23 cellular contexts compared by ENCODE assay signal in genomic region chr5:174692381-174692780, GRCh38. TPM values are rescaled to one million over a fixed set of nuclear protein-coding genes. Genes with fewer than 3 reads are reported as not detected.
DNase-seq lines count a peak whose midpoint lies in the region; ATAC-seq, FAIRE-seq and TF ChIP-seq lines count a peak whose summit lies in the region.
"Had no signal": no experiment of that assay in that cellular context is flagged by ENCODE, and none has a peak within 500 bp of the region (broad histone marks: within the 10 kb centered on the region; RNA-seq: fewer than 3 reads in every experiment).

No MANE protein-coding gene starts in this region.

- H3K4me1 Mint-ChIP-seq in astrocyte (ENCODE audit: low read depth, unreplicated experiment), result peaks cover 1% of the 10 kb centered on the region
- peaks cover 0 to 20% (median 9%) of the 10 kb centered on the region in 7 donors for H3K4me1 Mint-ChIP-seq in naive thymus-derived CD4-positive, alpha-beta T cell
- H3K4me1 Mint-ChIP-seq: activated CD4-positive, alpha-beta memory T cell treated with anti-CD3 and anti-CD28 coated beads, Interleukin-2, amount 10 ng/mL, durations not matched to agents 7 days and 5 days had no signal

- no peak for ATAC-seq in HepG2
- no peak for ATAC-seq in right lobe of liver
- no peak for ATAC-seq in naive thymus-derived CD4-positive, alpha-beta T cell
- no peak for ATAC-seq in GM21576 (IDR thresholded peaks at IDR 0.05; ENCODE audit: unreplicated experiment)
- ATAC-seq: lower lobe of right lung, right cardiac atrium had no signal

- H3K9me3 Mint-ChIP-seq in astrocyte (ENCODE audit: unreplicated experiment), result no peaks in the 10 kb centered on the region
- H3K9me3 Mint-ChIP-seq in naive thymus-derived CD4-positive, alpha-beta T cell, result peaks cover 0 to 1% (median 0%) of the 10 kb centered on the region in 11 donors
- H3K9me3 Mint-ChIP-seq: activated CD4-positive, alpha-beta memory T cell treated with anti-CD3 and anti-CD28 coated beads, Interleukin-2, amount 10 ng/mL, durations not matched to agents 7 days and 5 days had no signal

- 15% methylated on average over 12 of the region's 12 CpGs for WGBS in HepG2 (ENCODE audit: low lambda C conversion rate)
- WGBS in right lobe of liver (ENCODE audit: insufficient coverage, low coverage, low lambda C conversion rate, missing lambda C conversion rate), result 9% methylated on average over 12 of the region's 12 CpGs

- intact Hi-C loops in HepG2 (cut with micrococcal nuclease; ENCODE audit: unreplicated experiment), result no loop called here
- intact Hi-C loops in right lobe of liver (cut with DNase I), result no loop called here
- intact Hi-C loops in naive thymus-derived CD4-positive, alpha-beta T cell (cut with micrococcal nuclease), result no loop called here

- H3K79me2 ChIP-seq in HepG2 (ENCODE audit: insufficient read depth, low read length) (no peaks in the 10 kb centered on the region), astrocyte (ENCODE audit: insufficient read depth, low read length) (no peaks in the 10 kb centered on the region)

- no peak overlapping the region for H3K4me3 ChIP-seq in HepG2 (replicated peaks in 1 of 3; ENCODE audit: insufficient read depth in 1 of 3, low read depth in 2 of 3, low read length in 3 of 3)
- H3K4me3 ChIP-seq in right lobe of liver, result no peak overlapping the region
- H3K4me3 ChIP-seq in astrocyte (ENCODE audit: insufficient read depth, low read depth, low read length), result no peak overlapping the region
- no peak overlapping the region for H3K4me3 ChIP-seq in naive thymus-derived CD4-positive, alpha-beta T cell (ENCODE audit: low read length)
- H3K4me3 ChIP-seq: lower lobe of right lung, ovary, upper lobe of left lung had no signal

- H3K4me1 ChIP-seq in HepG2 (ENCODE audit: insufficient read depth, low read length) (peaks cover 27% of the 10 kb centered on the region), right lobe of liver (no peaks in the 10 kb centered on the region), astrocyte (ENCODE audit: insufficient read depth, low read length) (no peaks in the 10 kb centered on the region)
- H3K4me1 ChIP-seq in naive thymus-derived CD4-positive, alpha-beta T cell (ENCODE audit: control insufficient read depth in 2 of 2, insufficient read depth in 2 of 2, low read length in 2 of 2), result no peaks in the 10 kb centered on the region
- H3K4me1 ChIP-seq: lower lobe of right lung, upper lobe of left lung had no signal

- CTCF ChIA-PET in HepG2 (lab: Yijun Ruan, JAX; ENCODE audit: low intra/inter-chr PET ratio, low total read pairs), result no interaction called here
- CTCF ChIA-PET in naive thymus-derived CD4-positive, alpha-beta T cell (lab: Charles Lee), result no interaction called here

- FAIRE-seq in HepG2 (lab: Jason Lieb, UNC) (no peak), astrocyte (lab: Jason Lieb, UNC) (no peak)
- FAIRE-seq: GM19239, keratinocyte had no signal

- TF ChIP-seq CTCF in HepG2 (CRISPR knock-in tag; IDR thresholded peaks at IDR 0.05) (no peak), right lobe of liver (IDR thresholded peaks at IDR 0.05) (no peak), astrocyte (IDR thresholded peaks at IDR 0.05; ENCODE audit: insufficient read depth, low read depth, low read length) (no peak)

- no peaks in the 10 kb centered on the region for H3K36me3 Mint-ChIP-seq in astrocyte (ENCODE audit: low read depth, unreplicated experiment)
- H3K36me3 Mint-ChIP-seq in naive thymus-derived CD4-positive, alpha-beta T cell, result no peaks in the 10 kb centered on the region

- TF ChIP-seq EP300 in HepG2 (IDR thresholded peaks at IDR 0.05; ENCODE audit: low read depth in 2 of 2, low read length in 2 of 2), result no peak
- no peak for TF ChIP-seq EP300 in HepG2 (CRISPR knock-in tag; IDR thresholded peaks at IDR 0.05; ENCODE audit: borderline replicate concordance)

- H3K27ac ChIP-seq in HepG2 (ENCODE audit: extremely low read length, insufficient read depth, low read length) (no peak overlapping the region), right lobe of liver (no peak overlapping the region), astrocyte (ENCODE audit: low read depth, low read length) (no peak overlapping the region)
- H3K27ac ChIP-seq in naive thymus-derived CD4-positive, alpha-beta T cell (ENCODE audit: low read depth, low read length), result no peak overlapping the region
- H3K27ac ChIP-seq: dorsolateral prefrontal cortex, lower lobe of right lung, ovary, upper lobe of left lung had no signal

- H4K20me1 ChIP-seq in HepG2 (ENCODE audit: insufficient read depth, low read length), result no peaks in the 10 kb centered on the region
- H4K20me1 ChIP-seq in astrocyte (ENCODE audit: insufficient read depth, low read length), result no peaks in the 10 kb centered on the region

- in situ Hi-C loops in HepG2 (cut with HindIII; ENCODE audit: extremely low pct_ligation_motif_present, low pct_unique_long_range_greater_than_20kb), result no loop called here

- H3K9ac ChIP-seq in HepG2 (ENCODE audit: insufficient read depth, low read depth, low read length) (no peak overlapping the region), astrocyte (ENCODE audit: low read length) (no peak overlapping the region)

- H3K36me3 ChIP-seq in HepG2 (replicated peaks in 1 of 2; ENCODE audit: control insufficient read depth in 1 of 2, insufficient read depth in 2 of 2, low read length in 2 of 2) (no peaks in the 10 kb centered on the region), right lobe of liver (no peaks in the 10 kb centered on the region), astrocyte (ENCODE audit: insufficient read depth, low read length) (no peaks in the 10 kb centered on the region)
- no peaks in the 10 kb centered on the region for H3K36me3 ChIP-seq in naive thymus-derived CD4-positive, alpha-beta T cell (ENCODE audit: control insufficient read depth in 2 of 3, insufficient read depth in 3 of 3, low read length in 3 of 3)
- H3K36me3 ChIP-seq: lower lobe of right lung, ovary, upper lobe of left lung had no signal

- POLR2A ChIA-PET in HepG2 (lab: Yijun Ruan, JAX), result no interaction called here
- POLR2A ChIA-PET in naive thymus-derived CD4-positive, alpha-beta T cell (lab: Charles Lee), result no interaction called here

- no peak overlapping the region for H3K4me3 Mint-ChIP-seq in astrocyte (ENCODE audit: unreplicated experiment)
- H3K4me3 Mint-ChIP-seq in naive thymus-derived CD4-positive, alpha-beta T cell, result peak overlapping the region in 6 of 10 donors; percentile 25 to 58 (median 44)
- H3K4me3 Mint-ChIP-seq: activated CD4-positive, alpha-beta memory T cell treated with anti-CD3 and anti-CD28 coated beads, Interleukin-2, amount 10 ng/mL, durations not matched to agents 7 days and 5 days had no signal

- H3K9me3 ChIP-seq in HepG2 (ENCODE audit: low read length), result no peaks in the 10 kb centered on the region
- no peaks in the 10 kb centered on the region for H3K9me3 ChIP-seq in right lobe of liver
- H3K9me3 ChIP-seq in astrocyte (ENCODE audit: insufficient read depth, low read depth, low read length), result no peaks in the 10 kb centered on the region
- no peaks in the 10 kb centered on the region for H3K9me3 ChIP-seq in naive thymus-derived CD4-positive, alpha-beta T cell (ENCODE audit: control insufficient read depth in 2 of 3, low read length in 3 of 3)
- H3K9me3 ChIP-seq: lower lobe of right lung, ovary, upper lobe of left lung had no signal

- no peak for TF ChIP-seq RAD21 in HepG2 (CRISPR knock-in tag; IDR thresholded peaks at IDR 0.05)

- no peak overlapping the region for H3K27ac Mint-ChIP-seq in astrocyte (ENCODE audit: unreplicated experiment)
- no peak overlapping the region for H3K27ac Mint-ChIP-seq in naive thymus-derived CD4-positive, alpha-beta T cell
- H3K27ac Mint-ChIP-seq: activated CD4-positive, alpha-beta memory T cell treated with anti-CD3 and anti-CD28 coated beads, Interleukin-2, amount 10 ng/mL, durations not matched to agents 7 days and 5 days had no signal

- 0 out of 2 replicates have a peak overlapping the region, but pooled peaks have one; percentile 27 for H3K4me2 ChIP-seq in HepG2 (ENCODE audit: low read depth, low read length)
- H3K4me2 ChIP-seq in astrocyte (ENCODE audit: low read length), result peak overlapping the region; percentile 63

- H2AFZ ChIP-seq in HepG2 (ENCODE audit: low read length) (no peak overlapping the region), astrocyte (ENCODE audit: low read depth, low read length) (no peak overlapping the region)

- peaks cover 0 to 37% of the 10 kb centered on the region in 2 experiments for H3K27me3 ChIP-seq in HepG2 (ENCODE audit: control insufficient read depth in 1 of 2, insufficient read depth in 2 of 2, low read length in 2 of 2)
- H3K27me3 ChIP-seq in right lobe of liver, result peaks cover 0 to 5% of the 10 kb centered on the region in 2 donors
- H3K27me3 ChIP-seq in astrocyte (ENCODE audit: insufficient read depth, low read length), result peaks cover 53% of the 10 kb centered on the region
- H3K27me3 ChIP-seq in naive thymus-derived CD4-positive, alpha-beta T cell (ENCODE audit: control insufficient read depth in 2 of 2, insufficient read depth in 2 of 2, low read length in 2 of 2), result peaks cover 3 to 14% of the 10 kb centered on the region in 2 donors
- H3K27me3 ChIP-seq: ovary had no signal

- TF ChIP-seq POLR2A in HepG2 (IDR thresholded peaks at IDR 0.05; ENCODE audit: insufficient read depth in 1 of 2, low read depth in 2 of 2, low read length in 2 of 2) (no peak), right lobe of liver (IDR thresholded peaks at IDR 0.05) (no peak)

- DNase-seq in HepG2 (ENCODE audit: low spot score) (no peak), right lobe of liver (no peak), astrocyte (ENCODE audit: low read depth) (no peak), NCI-H128 (lab: John Stamatoyannopoulos, UW; ENCODE audit: unreplicated experiment) (no peak)
- no peak for DNase-seq in naive thymus-derived CD4-positive, alpha-beta T cell
- no peak for DNase-seq in activated CD8-positive, alpha-beta memory T cell treated with anti-CD3 and anti-CD28 coated beads for 24 hours
- DNase-seq in stimulated activated CD4-positive, alpha-beta T cell treated with anti-CD3 and anti-CD28 coated beads, Interleukin-4, amount 100 ng/mL, for 1 hour, result no peak
- DNase-seq: activated CD4-positive, alpha-beta memory T cell treated with anti-CD3 and anti-CD28 coated beads, Interleukin-2, amount 10 ng/mL, durations not matched to agents 7 days and 5 days; activated naive CD4-positive, alpha-beta T cell treated with Interleukin-2 at 50 U/mL for 16 hours; amygdala; caudate nucleus; dorsolateral prefrontal cortex; KG1; lower lobe of right lung; MV-4-11; NCI-H1694 treated with DMSO at 0.1 percent for 48 hours; ovary; right cardiac atrium had no signal

- H3K27me3 Mint-ChIP-seq in astrocyte (ENCODE audit: low read depth, unreplicated experiment), result peaks cover 75% of the 10 kb centered on the region
- peaks cover 76 to 89% (median 84%) of the 10 kb centered on the region in 5 donors for H3K27me3 Mint-ChIP-seq in naive thymus-derived CD4-positive, alpha-beta T cell

- BruUV-seq in HepG2 (replicated peaks; lab: Mats Ljungman, UMichigan), result no TSS peak

RNA-seq across cellular contexts. Expression of gene MSX2, which starts 32.0 kb away (rescaled TPM):
- total RNA-seq in HepG2 (2016; rRNA removed; fragmentation: Illumina TruSeq; extraction: Trizol) (not detected in 2 replicates), right lobe of liver (not detected), astrocyte (5.6 and 12.0 TPM in 2 replicates)
- total RNA-seq in HepG2 (2016; cell fraction: cytosol; rRNA removed; fragmentation: Illumina TruSeq; extraction: Trizol; ENCODE audit: low read depth), result not detected in 2 replicates
- not detected in 2 replicates for total RNA-seq in HepG2 (2016; cell fraction: insoluble cytoplasmic fraction; rRNA removed; fragmentation: Illumina TruSeq; extraction: Trizol)
- not detected in 2 replicates for total RNA-seq in HepG2 (2016; cell fraction: membrane; rRNA removed; fragmentation: Illumina TruSeq; extraction: Trizol)
- total RNA-seq in HepG2 (2016; cell fraction: nucleus; rRNA removed; fragmentation: Illumina TruSeq; extraction: Trizol), result not detected in 2 replicates
- not detected in 2 replicates for polyA plus RNA-seq in HepG2 (2011; rRNA removed)
- polyA plus RNA-seq in HepG2 (2011; cell fraction: cytosol; rRNA removed), result not detected in 2 replicates
- polyA plus RNA-seq in HepG2 (2011; cell fraction: nucleus; rRNA removed), result not detected in 2 replicates
- polyA plus RNA-seq in HepG2 (2012), result not detected in 2 replicates
- polyA plus RNA-seq in HepG2 (2016; cell fraction: cytosol; fragmentation: Illumina TruSeq; extraction: Trizol; ENCODE audit: low read depth), result not detected in 2 replicates
- polyA plus RNA-seq in HepG2 (2016; cell fraction: insoluble cytoplasmic fraction; fragmentation: Illumina TruSeq; extraction: Trizol; ENCODE audit: low read depth), result not detected in 2 replicates
- not detected in 2 replicates for polyA plus RNA-seq in HepG2 (2016; cell fraction: membrane; fragmentation: Illumina TruSeq; extraction: Trizol; ENCODE audit: low read depth)
- polyA plus RNA-seq in HepG2 (2016; cell fraction: nucleus; fragmentation: Illumina TruSeq; extraction: Trizol; ENCODE audit: insufficient read depth, low read depth), result not detected in 2 replicates
- 2.3 TPM in 1 of 2 replicates, not detected in the other for polyA minus RNA-seq in HepG2 (2011; rRNA and poly(A)+ RNA removed; ENCODE audit: low replicate concordance)
- polyA minus RNA-seq in HepG2 (2011; cell fraction: cytosol; rRNA and poly(A)+ RNA removed), result not detected in 2 replicates
- not detected in 2 replicates for polyA minus RNA-seq in HepG2 (2011; cell fraction: nucleus; rRNA and poly(A)+ RNA removed)
- total RNA-seq in naive thymus-derived CD4-positive, alpha-beta T cell, result not detected
- not detected for polyA plus RNA-seq in naive thymus-derived CD4-positive, alpha-beta T cell
- total RNA-seq: A673; activated CD4-positive, alpha-beta memory T cell treated with anti-CD3 and anti-CD28 coated beads, Interleukin-2, amount 10 ng/mL, durations not matched to agents 7 days and 5 days had no signal
